In genomic region chr19:48735031-48735615, GRCh38 we compare ENCODE assay signal across 7 cellular contexts.
A peak's percentile ranks its signal among the peaks of the same experiment; 100 is the strongest.
DNase-seq lines count a peak whose midpoint lies in the region; ATAC-seq and TF ChIP-seq lines count a peak whose summit lies in the region.
"Had no signal": no experiment of that assay in that cellular context is flagged by ENCODE, and none has a peak within 500 bp of the region (broad histone marks: within the 10 kb centered on the region; RNA-seq: fewer than 3 reads in every experiment).

No MANE protein-coding gene starts in this region.

- TF ChIP-seq CTCF in parathyroid adenoma (IDR thresholded peaks at IDR 0.05), result no peak

- H2AFZ ChIP-seq in parathyroid adenoma, result peak overlapping the region; percentile 45

- ATAC-seq in HG02852 (IDR thresholded peaks at IDR 0.05; ENCODE audit: unreplicated experiment) (no peak), HG03354 (IDR thresholded peaks at IDR 0.05; ENCODE audit: poor library complexity, severe bottlenecking, unreplicated experiment) (no peak)
- ATAC-seq: PC-3 had no signal

- H3K9me3 ChIP-seq in parathyroid adenoma (ENCODE audit: control insufficient read depth, low read length), result no peaks in the 10 kb centered on the region

- H3K9ac ChIP-seq in parathyroid adenoma, result no peak overlapping the region

- H3K27ac ChIP-seq in parathyroid adenoma, result no peak overlapping the region

- no peak overlapping the region for H3K4me3 ChIP-seq in parathyroid adenoma (ENCODE audit: low read depth, low read length)

- no peaks in the 10 kb centered on the region for H3K27me3 ChIP-seq in parathyroid adenoma (ENCODE audit: control insufficient read depth, insufficient read depth, low read length)

- no peaks in the 10 kb centered on the region for H3K4me1 ChIP-seq in parathyroid adenoma

- no peaks in the 10 kb centered on the region for H3K36me3 ChIP-seq in parathyroid adenoma (ENCODE audit: control insufficient read depth, insufficient read depth, low read length)

- DNase-seq in NCI-H1105 (lab: John Stamatoyannopoulos, UW) (peak; percentile 84), ecto neural progenitor cell (ENCODE audit: low spot score) (peak; percentile 82), GM19238 (ENCODE audit: insufficient read length, low spot score) (no peak)
- DNase-seq: PC-3 had no signal

- H3K4me2 ChIP-seq in parathyroid adenoma (ENCODE audit: low read length), result peak overlapping the region; percentile 18

- H3K79me2 ChIP-seq in parathyroid adenoma, result no peaks in the 10 kb centered on the region
